In genomic region chr7:43112088-43112940, GRCh38 we compare ENCODE assay signal across 9 cellular contexts. TPM values are rescaled to one million over a fixed set of nuclear protein-coding genes. Genes with fewer than 3 reads are reported as not detected.
A peak's percentile ranks its signal among the peaks of the same experiment; 100 is the strongest.
DNase-seq lines count a peak whose midpoint lies in the region; ATAC-seq, FAIRE-seq and TF ChIP-seq lines count a peak whose summit lies in the region.
"Had no signal": no experiment of that assay in that cellular context is flagged by ENCODE, and none has a peak within 500 bp of the region (broad histone marks: within the 10 kb centered on the region; RNA-seq: fewer than 3 reads in every experiment).

Gene HECW1 (plus strand): TSS chr7:43112647. CDS start chr7:43243906, 131,259 bp downstream.

- no peaks in the 10 kb centered on the region for H3K36me3 ChIP-seq in heart right ventricle
- H3K36me3 ChIP-seq in HepG2 (replicated peaks in 1 of 2; ENCODE audit: control insufficient read depth in 1 of 2, insufficient read depth in 2 of 2, low read length in 2 of 2) = no peaks in the 10 kb centered on the region
- H3K36me3 ChIP-seq in urinary bladder (ENCODE audit: insufficient read depth) = no peaks in the 10 kb centered on the region

- no peak for FAIRE-seq in HepG2 (lab: Jason Lieb, UNC)

- in situ Hi-C loops in astrocyte of the spinal cord (cut with HindIII; ENCODE audit: low sequenced_read_pairs) (no loop called here), HepG2 (cut with HindIII; ENCODE audit: extremely low pct_ligation_motif_present, low pct_unique_long_range_greater_than_20kb) (no loop called here)

- no peaks in the 10 kb centered on the region for H4K20me1 ChIP-seq in HepG2 (ENCODE audit: insufficient read depth, low read length)

- no peak for TF ChIP-seq RAD21 in HepG2 (CRISPR knock-in tag; IDR thresholded peaks at IDR 0.05)

- H3K9me3 ChIP-seq in heart right ventricle (no peaks in the 10 kb centered on the region), HepG2 (ENCODE audit: low read length) (no peaks in the 10 kb centered on the region)

- no peak within 1 kb of the TSS for H2AFZ ChIP-seq in HepG2 (ENCODE audit: low read length)

- no TSS peak for BruUV-seq in HepG2 (replicated peaks; lab: Mats Ljungman, UMichigan)

- no peak for TF ChIP-seq POLR2A in HepG2 (IDR thresholded peaks at IDR 0.05; ENCODE audit: insufficient read depth in 1 of 2, low read depth in 2 of 2, low read length in 2 of 2)

- WGBS in heart right ventricle, 2 donors = 4 to 5% methylated on average over 57 to 59 of the region's 59 CpGs
- WGBS in HepG2 (ENCODE audit: low lambda C conversion rate) = 33% methylated on average over 11 of the region's 59 CpGs
- 4% methylated on average over 59 of the region's 59 CpGs for WGBS in urinary bladder

- POLR2A ChIA-PET in HepG2 (lab: Yijun Ruan, JAX) = no interaction called here

- no peak within 1 kb of the TSS for H3K27ac ChIP-seq in heart right ventricle
- H3K27ac ChIP-seq in HepG2 (ENCODE audit: extremely low read length, insufficient read depth, low read length) = no peak within 1 kb of the TSS
- no peak within 1 kb of the TSS for H3K27ac ChIP-seq in urinary bladder (ENCODE audit: low read depth)
- H3K27ac ChIP-seq: VCaP had no signal

- peaks cover 11 to 96% (median 87%) of the 10 kb centered on the region in 7 donors for H3K27me3 ChIP-seq in heart right ventricle
- peaks cover 1 to 47% of the 10 kb centered on the region in 2 experiments for H3K27me3 ChIP-seq in HepG2 (ENCODE audit: control insufficient read depth in 1 of 2, insufficient read depth in 2 of 2, low read length in 2 of 2)

- CTCF ChIA-PET in HepG2 (lab: Yijun Ruan, JAX; ENCODE audit: low intra/inter-chr PET ratio, low total read pairs) = no interaction called here

- peaks cover 0 to 22% (median 16%) of the 10 kb centered on the region in 9 donors for H3K4me1 ChIP-seq in heart right ventricle
- no peaks in the 10 kb centered on the region for H3K4me1 ChIP-seq in HepG2 (ENCODE audit: insufficient read depth, low read length)
- H3K4me1 ChIP-seq in urinary bladder (ENCODE audit: insufficient read depth) = no peaks in the 10 kb centered on the region

- no peaks in the 10 kb centered on the region for H3K79me2 ChIP-seq in HepG2 (ENCODE audit: insufficient read depth, low read length)

- DNase-seq in heart right ventricle = peak in 1 of 2 donors; percentile 14
- DNase-seq in left ventricle myocardium superior = no peak
- no peak for DNase-seq in astrocyte of the spinal cord (ENCODE audit: low read depth, low spot score)
- no peak for DNase-seq in HepG2 (ENCODE audit: low spot score)

- H3K4me3 ChIP-seq in heart right ventricle (peak within 1 kb of the TSS; percentile 27 to 54 (median 40)), astrocyte of the spinal cord (ENCODE audit: low read depth, low read length) (peak within 1 kb of the TSS; percentile 46), HepG2 (replicated peaks in 1 of 3; ENCODE audit: insufficient read depth in 1 of 3, low read depth in 2 of 3, low read length in 3 of 3) (no peak within 1 kb of the TSS), urinary bladder (ENCODE audit: low read depth, low read length) (peak within 1 kb of the TSS; percentile 38)

- intact Hi-C loops in heart right ventricle (cut with DNase I) = loop anchor here in 1 of 10 donors (10.0 kb wide), 1 partner anchor 168 kb away; no protein-coding TSS in a partner anchor
- intact Hi-C loops in left ventricle myocardium superior (cut with micrococcal nuclease) = no loop called here
- intact Hi-C loops in HepG2 (cut with micrococcal nuclease; ENCODE audit: unreplicated experiment) = no loop called here

- TF ChIP-seq EP300 in HepG2 (IDR thresholded peaks at IDR 0.05; ENCODE audit: low read depth in 2 of 2, low read length in 2 of 2) (no peak), HepG2 (CRISPR knock-in tag; IDR thresholded peaks at IDR 0.05; ENCODE audit: borderline replicate concordance) (no peak)

- TF ChIP-seq CTCF in heart right ventricle (IDR thresholded peaks at IDR 0.05) = no peak
- TF ChIP-seq CTCF in astrocyte of the spinal cord (IDR thresholded peaks at IDR 0.05; ENCODE audit: low read depth, low read length) = no peak
- no peak for TF ChIP-seq CTCF in HepG2 (CRISPR knock-in tag; IDR thresholded peaks at IDR 0.05)

- no peak within 1 kb of the TSS for H3K9ac ChIP-seq in HepG2 (ENCODE audit: insufficient read depth, low read depth, low read length)

- no peak within 1 kb of the TSS for H3K4me2 ChIP-seq in HepG2 (ENCODE audit: low read depth, low read length)

- peak in 2 of 8 donors; percentile 13 to 17 for ATAC-seq in heart right ventricle
- ATAC-seq in left ventricle myocardium superior = no peak
- ATAC-seq in HepG2 = peak; percentile 24; the same call in 2 of the 3 replicates
- ATAC-seq in GM21526 (IDR thresholded peaks at IDR 0.05; ENCODE audit: low FRiP score, unreplicated experiment) = no peak
- ATAC-seq in GM21381 (IDR thresholded peaks at IDR 0.05; ENCODE audit: unreplicated experiment) = no peak
- ATAC-seq in GM18907 (IDR thresholded peaks at IDR 0.05; ENCODE audit: unreplicated experiment) = no peak

TF ChIP-seq in HepG2, 621 proteins besides CTCF, POLR2A, EP300 and RAD21 (continues in another document):
- TF ChIP-seq SRF (IDR thresholded peaks at IDR 0.05; ENCODE audit: low read depth, low read length) (no peak), XRCC5 (optimal IDR thresholded peaks at IDR 0.05; ENCODE audit: low read length) (no peak), SP140L (CRISPR knock-in tag; IDR thresholded peaks at IDR 0.05; ENCODE audit: borderline replicate concordance) (no peak), DNMT1 (CRISPR knock-in tag; IDR thresholded peaks at IDR 0.05) (no peak), ZKSCAN5 (CRISPR knock-in tag; IDR thresholded peaks at IDR 0.05) (no peak), ZNF329 (CRISPR knock-in tag; IDR thresholded peaks at IDR 0.05; ENCODE audit: low read depth) (no peak), LBX2 (CRISPR knock-in tag; IDR thresholded peaks at IDR 0.05; ENCODE audit: borderline replicate concordance) (no peak), KAT8 (CRISPR knock-in tag; IDR thresholded peaks at IDR 0.05) (no peak), ZSCAN21 (CRISPR knock-in tag; IDR thresholded peaks at IDR 0.05; ENCODE audit: borderline replicate concordance) (no peak), KLF16 (CRISPR knock-in tag; IDR thresholded peaks at IDR 0.05) (no peak), NFATC3 (CRISPR knock-in tag; IDR thresholded peaks at IDR 0.05) (no peak), RAD51 (IDR thresholded peaks at IDR 0.05; ENCODE audit: borderline replicate concordance) (no peak), SATB2 (CRISPR knock-in tag; IDR thresholded peaks at IDR 0.05) (no peak), ZNF562 (CRISPR knock-in tag; IDR thresholded peaks at IDR 0.05; ENCODE audit: borderline replicate concordance) (no peak), ZNF276 (CRISPR knock-in tag; IDR thresholded peaks at IDR 0.05; ENCODE audit: low read depth) (no peak), SNAPC2 (CRISPR knock-in tag; IDR thresholded peaks at IDR 0.05) (no peak), TP53 (CRISPR knock-in tag; conservative IDR thresholded peaks at IDR 0.05) (no peak), DR1 (CRISPR knock-in tag; IDR thresholded peaks at IDR 0.05) (no peak)

RNA-seq across cellular contexts. Expression of gene HECW1, which starts in this region (rescaled TPM):
- under 1 TPM in 1 of 10 donors, not detected in 9; 0.23 TPM for total RNA-seq in heart right ventricle
- under 1 TPM in 1 of 2 donors, not detected in 1; 0.07 TPM for polyA plus RNA-seq in heart right ventricle
- total RNA-seq in left ventricle myocardium superior = not detected
- not detected in 2 replicates for total RNA-seq in HepG2 (2016; rRNA removed; fragmentation: Illumina TruSeq; extraction: Trizol)
- under 0.01 TPM in 1 of 2 replicates, not detected in the other for total RNA-seq in HepG2 (2016; cell fraction: cytosol; rRNA removed; fragmentation: Illumina TruSeq; extraction: Trizol; ENCODE audit: low read depth)
- not detected in 2 replicates for total RNA-seq in HepG2 (2016; cell fraction: insoluble cytoplasmic fraction; rRNA removed; fragmentation: Illumina TruSeq; extraction: Trizol)
- total RNA-seq in HepG2 (2016; cell fraction: membrane; rRNA removed; fragmentation: Illumina TruSeq; extraction: Trizol) = not detected in 2 replicates
- total RNA-seq in HepG2 (2016; cell fraction: nucleus; rRNA removed; fragmentation: Illumina TruSeq; extraction: Trizol) = not detected in 2 replicates
- polyA plus RNA-seq in HepG2 (2011; rRNA removed) = not detected in 2 replicates
- not detected in 2 replicates for polyA plus RNA-seq in HepG2 (2011; cell fraction: cytosol; rRNA removed)
- polyA plus RNA-seq in HepG2 (2011; cell fraction: nucleus; rRNA removed) = not detected in 2 replicates
- not detected in 2 replicates for polyA plus RNA-seq in HepG2 (2012)
- polyA plus RNA-seq in HepG2 (2016; cell fraction: cytosol; fragmentation: Illumina TruSeq; extraction: Trizol; ENCODE audit: low read depth) = not detected in 2 replicates
- polyA plus RNA-seq in HepG2 (2016; cell fraction: insoluble cytoplasmic fraction; fragmentation: Illumina TruSeq; extraction: Trizol; ENCODE audit: low read depth) = not detected in 2 replicates
- polyA plus RNA-seq in HepG2 (2016; cell fraction: membrane; fragmentation: Illumina TruSeq; extraction: Trizol; ENCODE audit: low read depth) = not detected in 2 replicates
- polyA plus RNA-seq in HepG2 (2016; cell fraction: nucleus; fragmentation: Illumina TruSeq; extraction: Trizol; ENCODE audit: insufficient read depth, low read depth) = not detected in 2 replicates
- 4.0 TPM in 1 of 2 replicates, not detected in the other for polyA minus RNA-seq in HepG2 (2011; rRNA and poly(A)+ RNA removed; ENCODE audit: low replicate concordance)
- polyA minus RNA-seq in HepG2 (2011; cell fraction: cytosol; rRNA and poly(A)+ RNA removed) = not detected in 2 replicates
- not detected in 2 replicates for polyA minus RNA-seq in HepG2 (2011; cell fraction: nucleus; rRNA and poly(A)+ RNA removed)
- 0.16 TPM for total RNA-seq in urinary bladder
- polyA plus RNA-seq in urinary bladder = 1.2 TPM

Comparison
In these comparisons a context has a peak if more than half of its experiments do, and no peak if none do; other contexts are left out.
1. H3K4me3 ChIP-seq: peak in heart right ventricle (10 of 10), astrocyte of the spinal cord (single experiment) and urinary bladder (single experiment); none in HepG2 (0 of 3).